7 cellular contexts compared by ENCODE assay signal in genomic region chr1:25232027-25232865, GRCh38.
DNase-seq lines count a peak whose midpoint lies in the region; ATAC-seq, FAIRE-seq and TF ChIP-seq lines count a peak whose summit lies in the region.

SYF2 (minus strand) TSS chr1:25232502; CDS start chr1:25232467, 35 bp downstream.

- TF ChIP-seq CTCF in astrocyte of the spinal cord (IDR thresholded peaks at IDR 0.05; ENCODE audit: low read depth, low read length): no peak
- TF ChIP-seq CTCF in retinal pigment epithelial cell (conservative IDR thresholded peaks at IDR 0.05; ENCODE audit: low read depth, low read length): no peak

- peak; percentile 72 for ATAC-seq in HG03025 (IDR thresholded peaks at IDR 0.05; ENCODE audit: low FRiP score, unreplicated experiment)

- H3K4me3 ChIP-seq in astrocyte of the spinal cord (ENCODE audit: low read depth, low read length) (peak within 1 kb of the TSS; percentile 86), retinal pigment epithelial cell (ENCODE audit: low read length) (peak within 1 kb of the TSS; percentile 100)

- DNase-seq in GM18507 (ENCODE audit: extremely low spot score, insufficient read length, low read depth) (peak; percentile 95), NCI-H2081 (lab: John Stamatoyannopoulos, UW) (peak; percentile 88 to 93), T1000 (lab: John Stamatoyannopoulos, UW) (peak; percentile 78), astrocyte of the spinal cord (ENCODE audit: low read depth, low spot score) (peak; percentile 94), hypothalamus (lab: John Stamatoyannopoulos, UW) (peak; percentile 29 to 96 (median 84)), retinal pigment epithelial cell (ENCODE audit: low read depth) (peak; percentile 78)

- peak; percentile 98 for FAIRE-seq in GM18507 (lab: Jason Lieb, UNC)

- in situ Hi-C loops in astrocyte of the spinal cord (cut with HindIII; ENCODE audit: low sequenced_read_pairs): no loop called here

Comparison
In these comparisons a context has a peak if more than half of its experiments do, and no peak if none do; other contexts are left out.
1. Peak in every context shown above with its lines: DNase-seq, ATAC-seq and H3K4me3 ChIP-seq.